In genomic region chr2:7028846-7029245, GRCh38 we compare ENCODE assay signal across 23 cellular contexts.
DNase-seq lines count a peak whose midpoint lies in the region; ATAC-seq and TF ChIP-seq lines count a peak whose summit lies in the region.
"Had no signal": no experiment of that assay in that cellular context is flagged by ENCODE, and none has a peak within 500 bp of the region (broad histone marks: within the 10 kb centered on the region; RNA-seq: fewer than 3 reads in every experiment).

No MANE protein-coding gene starts in this region.

- peak overlapping the region; percentile 9 for H3K27ac Mint-ChIP-seq in activated naive CD8-positive, alpha-beta T cell treated with anti-CD3 and anti-CD28 coated beads, Interleukin-2, amount 50 U/mL, for 24 hours
- no peak overlapping the region for H3K27ac Mint-ChIP-seq in activated naive CD8-positive, alpha-beta T cell treated with anti-CD3 and anti-CD28 coated beads for 36 hours
- peak overlapping the region; percentile 96 to 98 (median 97) for H3K27ac Mint-ChIP-seq in nephron

- no peak for TF ChIP-seq CTCF in nephron (IDR thresholded peaks at IDR 0.05; ENCODE audit: unreplicated experiment in 3 of 3)
- no peak for TF ChIP-seq CTCF in upper lobe of left lung (IDR thresholded peaks at IDR 0.05)

- H3K36me3 Mint-ChIP-seq in activated naive CD8-positive, alpha-beta T cell treated with anti-CD3 and anti-CD28 coated beads, Interleukin-2, amount 50 U/mL, for 24 hours (ENCODE audit: low read depth), result peaks cover 14% of the 10 kb centered on the region
- H3K36me3 Mint-ChIP-seq in activated naive CD8-positive, alpha-beta T cell treated with anti-CD3 and anti-CD28 coated beads for 36 hours, result peaks cover 11% of the 10 kb centered on the region
- H3K36me3 Mint-ChIP-seq in nephron (ENCODE audit: low read depth), result peaks cover 63% of the 10 kb centered on the region

- H3K27me3 ChIP-seq in upper lobe of left lung, result no peaks in the 10 kb centered on the region
- H3K27me3 ChIP-seq: gastroesophageal sphincter, MG63 had no signal

- TF ChIP-seq POLR2A in upper lobe of left lung (IDR thresholded peaks at IDR 0.05), result no peak

- no peak for TF ChIP-seq EP300 in upper lobe of left lung (IDR thresholded peaks at IDR 0.05)

- peaks cover 2% of the 10 kb centered on the region for H3K4me1 Mint-ChIP-seq in activated naive CD8-positive, alpha-beta T cell treated with anti-CD3 and anti-CD28 coated beads, Interleukin-2, amount 50 U/mL, for 24 hours
- peaks cover 8% of the 10 kb centered on the region for H3K4me1 Mint-ChIP-seq in activated naive CD8-positive, alpha-beta T cell treated with anti-CD3 and anti-CD28 coated beads for 36 hours
- H3K4me1 Mint-ChIP-seq in nephron, result peaks cover 66% of the 10 kb centered on the region

- no peak for DNase-seq in activated naive CD8-positive, alpha-beta T cell treated with anti-CD3 and anti-CD28 coated beads, Interleukin-2, amount 50 U/mL, for 24 hours
- no peak for DNase-seq in activated naive CD8-positive, alpha-beta T cell treated with anti-CD3 and anti-CD28 coated beads for 36 hours
- DNase-seq in UCSD-AML1 (lab: John Stamatoyannopoulos, UW; ENCODE audit: unreplicated experiment), result peak; percentile 19
- DNase-seq in upper lobe of left lung, result no peak
- no peak for DNase-seq in DMS153 (lab: John Stamatoyannopoulos, UW)
- no peak for DNase-seq in NCI-H226
- DNase-seq: activated naive CD4-positive, alpha-beta T cell treated with Interleukin-2 at 50 U/mL for 16 hours; activated T-cell treated with anti-CD3 and anti-CD28 coated beads for 4 hours; cerebellar nuclear complex; DMS 273 treated with DMSO at 0.1 percent for 48 hours; effector CD4-positive, alpha-beta T cell; GF-D8; kidney glomerular epithelial cell; MG63; naive thymus-derived CD8-positive, alpha-beta T cell; NCI-H1436 treated with DMSO at 0.1 percent for 48 hours; NCI-H2171; SHP77 treated with DMSO at 0.1 percent for 48 hours had no signal

- no peak overlapping the region for H3K4me3 ChIP-seq in upper lobe of left lung
- H3K4me3 ChIP-seq: gastroesophageal sphincter, MG63, prostate gland had no signal

- no peaks in the 10 kb centered on the region for H3K27me3 Mint-ChIP-seq in activated naive CD8-positive, alpha-beta T cell treated with anti-CD3 and anti-CD28 coated beads, Interleukin-2, amount 50 U/mL, for 24 hours
- no peaks in the 10 kb centered on the region for H3K27me3 Mint-ChIP-seq in activated naive CD8-positive, alpha-beta T cell treated with anti-CD3 and anti-CD28 coated beads for 36 hours
- no peaks in the 10 kb centered on the region for H3K27me3 Mint-ChIP-seq in nephron (ENCODE audit: low read depth)
- H3K27me3 Mint-ChIP-seq: naive thymus-derived CD8-positive, alpha-beta T cell had no signal

- H3K9me3 ChIP-seq in upper lobe of left lung, result no peaks in the 10 kb centered on the region
- H3K9me3 ChIP-seq: gastroesophageal sphincter, MG63, prostate gland had no signal

- H3K36me3 ChIP-seq in upper lobe of left lung, result peaks cover 0 to 19% (median 7%) of the 10 kb centered on the region in 4 donors
- H3K36me3 ChIP-seq: MG63, prostate gland had no signal

- H3K9me3 Mint-ChIP-seq in activated naive CD8-positive, alpha-beta T cell treated with anti-CD3 and anti-CD28 coated beads, Interleukin-2, amount 50 U/mL, for 24 hours, result no peaks in the 10 kb centered on the region
- no peaks in the 10 kb centered on the region for H3K9me3 Mint-ChIP-seq in activated naive CD8-positive, alpha-beta T cell treated with anti-CD3 and anti-CD28 coated beads for 36 hours
- H3K9me3 Mint-ChIP-seq in nephron, result no peaks in the 10 kb centered on the region
- H3K9me3 Mint-ChIP-seq: naive thymus-derived CD8-positive, alpha-beta T cell had no signal

- 56 to 66% methylated on average over 6 of the region's 6 CpGs for WGBS in upper lobe of left lung, 2 donors

- H3K4me1 ChIP-seq in upper lobe of left lung, result peaks cover 29 to 38% (median 36%) of the 10 kb centered on the region in 4 donors
- H3K4me1 ChIP-seq: prostate gland had no signal

- H3K4me3 Mint-ChIP-seq in activated naive CD8-positive, alpha-beta T cell treated with anti-CD3 and anti-CD28 coated beads, Interleukin-2, amount 50 U/mL, for 24 hours, result no peak overlapping the region
- H3K4me3 Mint-ChIP-seq in activated naive CD8-positive, alpha-beta T cell treated with anti-CD3 and anti-CD28 coated beads for 36 hours, result no peak overlapping the region
- no peak overlapping the region for H3K4me3 Mint-ChIP-seq in nephron
- H3K4me3 Mint-ChIP-seq: naive thymus-derived CD8-positive, alpha-beta T cell had no signal

- H3K27ac ChIP-seq in upper lobe of left lung, result peak overlapping the region in 3 of 4 donors; percentile 58 to 73 (median 63)

- no peak for ATAC-seq in activated naive CD8-positive, alpha-beta T cell treated with anti-CD3 and anti-CD28 coated beads, Interleukin-2, amount 50 U/mL, for 24 hours
- ATAC-seq in upper lobe of left lung (ENCODE audit: low FRiP score in 2 of 2) (no peak), HG03460 (IDR thresholded peaks at IDR 0.05; ENCODE audit: unreplicated experiment) (no peak)
- ATAC-seq: esophagus mucosa; gastroesophageal sphincter; naive thymus-derived CD8-positive, alpha-beta T cell had no signal
